1 cellular context compared by ENCODE assay signal in genomic region chr1:174968750-174969244, GRCh38.
TF ChIP-seq lines count a peak whose summit lies in the region.

No MANE protein-coding gene starts in this region.

TF ChIP-seq in HepG2, 621 proteins besides CTCF, POLR2A, EP300 and RAD21:
- TF ChIP-seq NR2F6 (IDR thresholded peaks at IDR 0.05) (peak; percentile 34; the same call in 1 of the 2 replicates), NR2F6 (CRISPR knock-in tag; IDR thresholded peaks at IDR 0.05) (no peak), SRSF1 (optimal IDR thresholded peaks at IDR 0.05; ENCODE audit: low read depth, low read length) (no peak)
